In genomic region chr4:84451546-84451945, GRCh38 we compare ENCODE assay signal across 11 cellular contexts. TPM values are rescaled to one million over a fixed set of nuclear protein-coding genes. Genes with fewer than 3 reads are reported as not detected.
DNase-seq lines count a peak whose midpoint lies in the region; ATAC-seq and TF ChIP-seq lines count a peak whose summit lies in the region.
"Had no signal": no experiment of that assay in that cellular context is flagged by ENCODE, and none has a peak within 500 bp of the region (broad histone marks: within the 10 kb centered on the region; RNA-seq: fewer than 3 reads in every experiment).

No MANE protein-coding gene starts in this region.

- peak; percentile 60 for TF ChIP-seq CTCF in A673 (conservative IDR thresholded peaks at IDR 0.05; ENCODE audit: low read depth, low read length)
- TF ChIP-seq CTCF in GM12872 (IDR thresholded peaks at IDR 0.05; ENCODE audit: insufficient read depth, low read depth, low read length), result peak; percentile 43; the same call in 2 of the 3 replicates
- TF ChIP-seq CTCF in RWPE1 (conservative IDR thresholded peaks at IDR 0.05; ENCODE audit: low read depth), result peak; percentile 28
- peak; percentile 59 for TF ChIP-seq CTCF in foreskin keratinocyte (conservative IDR thresholded peaks at IDR 0.05)

- H3K27me3 ChIP-seq in A673 (replicated peaks; ENCODE audit: insufficient read depth, low read depth, low read length, poor library complexity), result no peaks in the 10 kb centered on the region
- peaks cover 18% of the 10 kb centered on the region for H3K27me3 ChIP-seq in foreskin keratinocyte
- H3K27me3 ChIP-seq: gastrocnemius medialis had no signal

- ATAC-seq in foreskin keratinocyte (no peak), HG03354 (IDR thresholded peaks at IDR 0.05; ENCODE audit: poor library complexity, severe bottlenecking, unreplicated experiment) (no peak)
- ATAC-seq: gastrocnemius medialis had no signal

- H3K4me3 ChIP-seq in A673 (ENCODE audit: low read depth, low read length, poor library complexity, severe bottlenecking), result no peak overlapping the region
- H3K4me3 ChIP-seq: gastrocnemius medialis, SJCRH30 had no signal

- H3K27ac ChIP-seq in A673 (ENCODE audit: low read depth, low read length, poor library complexity, severe bottlenecking) (no peak overlapping the region), RWPE1 (no peak overlapping the region), foreskin keratinocyte (no peak overlapping the region)
- H3K27ac ChIP-seq: gastrocnemius medialis, SJCRH30 had no signal

- H3K36me3 ChIP-seq in A673 (ENCODE audit: insufficient read depth, low read length, poor library complexity, severe bottlenecking), result no peaks in the 10 kb centered on the region
- H3K36me3 ChIP-seq: gastrocnemius medialis, SJCRH30 had no signal

- no peaks in the 10 kb centered on the region for H3K4me1 ChIP-seq in A673 (ENCODE audit: insufficient read depth, low read length, poor library complexity, severe bottlenecking)
- H3K4me1 ChIP-seq in foreskin keratinocyte, result no peaks in the 10 kb centered on the region
- H3K4me1 ChIP-seq: gastrocnemius medialis, SJCRH30 had no signal

- BruUV-seq in A673 (replicated peaks; lab: Mats Ljungman, UMichigan), result no TSS peak

- no peaks in the 10 kb centered on the region for H3K9me3 ChIP-seq in A673 (ENCODE audit: low read depth, low read length, poor library complexity, severe bottlenecking)
- H3K9me3 ChIP-seq: gastrocnemius medialis, SJCRH30 had no signal

- peak; percentile 7 for DNase-seq in A673 (ENCODE audit: low spot score)
- no peak for DNase-seq in RWPE1 (ENCODE audit: low spot score)
- DNase-seq in foreskin keratinocyte, result peak in 1 of 2 donors; percentile 7
- DNase-seq in NCI-H1436 (lab: John Stamatoyannopoulos, UW), result no peak
- DNase-seq in NCI-H1092 treated with DMSO at 0.1 percent for 48 hours (lab: John Stamatoyannopoulos, UW), result no peak
- no peak for DNase-seq in NCI-H226
- DNase-seq: gastrocnemius medialis, nucleus accumbens had no signal

- CTCF ChIA-PET in A673 (lab: Charles Lee), result interaction anchor here (1.0 kb wide), 1 partner anchor 14 kb away, joined by 3 read pairs; no protein-coding TSS in a partner anchor
- CTCF ChIA-PET in RWPE1 (lab: Yijun Ruan, JAX), result interaction anchor here (0.5 to 1.0 kb wide), 8 partner anchors 14 to 706 kb away, joined by 3 to 5 read pairs (median 3); no protein-coding TSS in a partner anchor

- intact Hi-C loops in A673 (cut with micrococcal nuclease; ENCODE audit: unreplicated experiment), result no loop called here

- POLR2A ChIA-PET in A673 (lab: Charles Lee; ENCODE audit: low non-redundant PET) (no interaction called here), RWPE1 (lab: Yijun Ruan, JAX; ENCODE audit: low non-redundant PET) (interaction anchor here (0.6 kb wide), 1 partner anchor 39 kb away, joined by 4 read pairs; no protein-coding TSS in a partner anchor)

RNA-seq across cellular contexts. Expression of gene NKX6-1, which starts 47.5 kb away (rescaled TPM):
- total RNA-seq in A673 (2021), result 8.8 and 9.0 TPM in 2 replicates
- not detected in 2 replicates for total RNA-seq in foreskin keratinocyte
- not detected in 2 replicates for polyA plus RNA-seq in foreskin keratinocyte
- total RNA-seq: gastrocnemius medialis had no signal
